23 cellular contexts compared by ENCODE assay signal in the genomic region with DNA sequence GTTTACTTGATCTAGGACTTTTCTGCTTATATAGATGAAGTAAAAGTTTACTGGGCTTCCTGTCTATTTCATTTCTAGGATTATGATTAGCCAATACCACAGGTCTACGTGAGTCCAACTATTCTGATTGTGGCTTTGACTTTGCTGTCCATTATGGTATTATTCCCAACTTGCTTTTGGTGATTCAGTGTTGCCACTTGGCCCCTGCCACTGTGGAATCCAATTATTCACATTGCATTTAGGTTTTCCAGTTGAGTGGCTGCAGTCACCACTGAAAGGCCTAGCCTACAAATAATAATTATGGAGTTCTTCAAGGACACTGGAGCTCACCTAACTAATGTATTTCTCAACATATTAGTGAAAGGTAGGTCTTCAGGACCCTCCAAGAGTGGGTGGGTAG.
"Had no signal": no experiment of that assay in that cellular context is flagged by ENCODE, and none has a peak within 500 bp of the region (broad histone marks: within the 10 kb centered on the region; RNA-seq: fewer than 3 reads in every experiment).

No MANE protein-coding gene starts in this region.

- DNase-seq: dermis blood vessel endothelial cell; effector memory CD4-positive, alpha-beta T cell; foreskin melanocyte; hypothalamus; immature natural killer cell; naive thymus-derived CD4-positive, alpha-beta T cell; right cardiac atrium; spleen; stimulated activated CD4-positive, alpha-beta T cell treated with anti-CD3 and anti-CD28 coated beads, Interleukin-4, amount 100 ng/mL, for 4 hours; stimulated activated naive CD8-positive, alpha-beta T cell treated with anti-CD3 and anti-CD28 coated beads, Interleukin-15, Interleukin-2, amounts not matched to agents 100 U/mL and 50 U/mL, for 24 hours; substantia nigra; testis; tibial artery had no signal

- H3K36me3 ChIP-seq: esophagus muscularis mucosa, neural progenitor cell, spleen, tibial artery had no signal

- H3K4me3 ChIP-seq: coronary artery, esophagus muscularis mucosa, lung, neural progenitor cell, skin epidermis, spleen, testis, tibial artery had no signal

- H3K4me1 ChIP-seq: esophagus muscularis mucosa, parathyroid adenoma, spleen, testis, tibial artery had no signal

- ATAC-seq: left lobe of liver; naive thymus-derived CD4-positive, alpha-beta T cell; right cardiac atrium; stimulated activated memory B cell treated with anti-CD40 and anti-IgM and Interleukin-4, amounts not matched to agents 10 μg/mL and 1 μg/mL and 100 μg/mL, for 72 hours; stimulated activated naive CD8-positive, alpha-beta T cell treated with anti-CD3 and anti-CD28 coated beads, Interleukin-15, Interleukin-2, amounts not matched to agents 100 U/mL and 50 U/mL, for 24 hours had no signal

- H3K9me3 ChIP-seq: esophagus muscularis mucosa, testis, tibial artery had no signal

- FAIRE-seq: endothelial cell of umbilical vein, keratinocyte had no signal
